Comparison of ENCODE assay signal across 16 cellular contexts in the genomic region with DNA sequence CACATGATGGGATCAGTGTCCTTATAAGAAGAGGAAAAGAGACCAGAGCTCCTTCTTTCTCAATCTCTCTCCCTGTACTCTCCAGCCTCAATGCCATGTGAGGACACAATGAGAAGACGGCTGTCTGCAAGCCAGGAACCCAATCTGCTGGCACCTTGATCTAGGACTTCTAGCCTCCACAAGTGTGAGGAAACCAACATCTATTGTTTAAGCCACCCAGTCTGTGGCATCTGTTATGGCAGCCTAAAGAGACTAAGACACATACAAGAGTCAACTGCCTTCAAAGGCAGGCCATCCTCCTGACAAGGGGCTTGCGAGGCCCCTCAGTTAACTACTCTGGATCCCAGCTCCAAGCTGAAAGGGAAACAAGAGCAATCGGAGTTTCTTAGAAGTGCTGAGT.
A peak's percentile ranks its signal among the peaks of the same experiment; 100 is the strongest.
DNase-seq lines count a peak whose midpoint lies in the region; ATAC-seq and TF ChIP-seq lines count a peak whose summit lies in the region.
"Had no signal": no experiment of that assay in that cellular context is flagged by ENCODE, and none has a peak within 500 bp of the region (broad histone marks: within the 10 kb centered on the region; RNA-seq: fewer than 3 reads in every experiment).

No MANE protein-coding gene starts in this region.

- H3K36me3 Mint-ChIP-seq in CD4-positive, CD25-positive, alpha-beta regulatory T cell, result peaks cover 46% of the 10 kb centered on the region
- peaks cover 0 to 77% (median 28%) of the 10 kb centered on the region in 3 donors for H3K36me3 Mint-ChIP-seq in CD8-positive, alpha-beta memory T cell

- H3K27ac Mint-ChIP-seq in CD4-positive, CD25-positive, alpha-beta regulatory T cell, result peak overlapping the region; percentile 70 to 93 (median 91)
- peak overlapping the region; percentile 27 to 91 (median 78) for H3K27ac Mint-ChIP-seq in CD8-positive, alpha-beta memory T cell
- H3K27ac Mint-ChIP-seq: dendritic cell treated with granulocyte-macrophage colony-stimulating factor and Interleukin-4, amounts not matched to agents 40 ng/mL and 50 ng/mL, for 4 days had no signal

- no peaks in the 10 kb centered on the region for H3K27me3 ChIP-seq in CD4-positive, CD25-positive, alpha-beta regulatory T cell (ENCODE audit: control insufficient read depth, insufficient read depth, low read length)
- no peaks in the 10 kb centered on the region for H3K27me3 ChIP-seq in CD8-positive, alpha-beta memory T cell (ENCODE audit: insufficient read depth, low read length, poor library complexity, severe bottlenecking)
- no peaks in the 10 kb centered on the region for H3K27me3 ChIP-seq in effector memory CD4-positive, alpha-beta T cell (replicated peaks; ENCODE audit: control insufficient read depth, insufficient read depth, low read length, poor library complexity, severe bottlenecking)
- H3K27me3 ChIP-seq in neutrophil, result no peaks in the 10 kb centered on the region
- H3K27me3 ChIP-seq: breast epithelium, gastroesophageal sphincter, right lobe of liver had no signal

- H3K36me3 ChIP-seq in CD4-positive, CD25-positive, alpha-beta regulatory T cell (ENCODE audit: control insufficient read depth, insufficient read depth, low read length), result peaks cover 57% of the 10 kb centered on the region
- H3K36me3 ChIP-seq in CD8-positive, alpha-beta memory T cell (ENCODE audit: insufficient read depth, low read length), result peaks cover 5% of the 10 kb centered on the region
- H3K36me3 ChIP-seq in effector memory CD4-positive, alpha-beta T cell (ENCODE audit: control insufficient read depth, insufficient read depth, low read length), result peaks cover 18% of the 10 kb centered on the region
- H3K36me3 ChIP-seq in neutrophil, result peaks cover 6% of the 10 kb centered on the region
- H3K36me3 ChIP-seq: breast epithelium, gastroesophageal sphincter, right lobe of liver had no signal

- H3K4me3 Mint-ChIP-seq in CD4-positive, CD25-positive, alpha-beta regulatory T cell, result no peak overlapping the region
- peak overlapping the region in 1 of 7 donors; percentile 8 for H3K4me3 Mint-ChIP-seq in CD8-positive, alpha-beta memory T cell
- H3K4me3 Mint-ChIP-seq: dendritic cell treated with granulocyte-macrophage colony-stimulating factor and Interleukin-4, amounts not matched to agents 40 ng/mL and 50 ng/mL, for 4 days had no signal

- TF ChIP-seq CTCF in neutrophil (IDR thresholded peaks at IDR 0.05), result no peak

- no peak for ATAC-seq in CD4-positive, CD25-positive, alpha-beta regulatory T cell (ENCODE audit: low read depth in 2 of 2)
- ATAC-seq in GM19455 (IDR thresholded peaks at IDR 0.05; ENCODE audit: unreplicated experiment) (no peak), Right ventricle myocardium inferior (no peak)
- ATAC-seq: activated naive CD4-positive, alpha-beta T cell treated with anti-CD3 and anti-CD28 coated beads, Interleukin-2, amount 50 U/mL, for 72 hours; gastroesophageal sphincter; right lobe of liver had no signal

- peaks cover 88% of the 10 kb centered on the region for H3K4me1 ChIP-seq in CD4-positive, CD25-positive, alpha-beta regulatory T cell (ENCODE audit: control insufficient read depth, insufficient read depth, low read length, poor library complexity, severe bottlenecking)
- H3K4me1 ChIP-seq in CD8-positive, alpha-beta memory T cell (ENCODE audit: insufficient read depth, low read length), result peaks cover 59% of the 10 kb centered on the region
- H3K4me1 ChIP-seq in effector memory CD4-positive, alpha-beta T cell (ENCODE audit: control insufficient read depth, insufficient read depth, low read length, poor library complexity, severe bottlenecking), result peaks cover 30% of the 10 kb centered on the region
- peaks cover 99 to 100% of the 10 kb centered on the region in 2 experiments for H3K4me1 ChIP-seq in neutrophil (ENCODE audit: control insufficient read depth in 1 of 2, insufficient read depth in 1 of 2, low read depth in 1 of 2, low read length in 1 of 2)

- CTCF ChIA-PET in CD8-positive, alpha-beta memory T cell (lab: Charles Lee), result interaction anchor here (1.0 kb wide), 1 partner anchor 11 kb away, joined by 4 read pairs; no protein-coding TSS in a partner anchor

- no peak for DNase-seq in CD4-positive, CD25-positive, alpha-beta regulatory T cell
- DNase-seq in CD8-positive, alpha-beta memory T cell, result no peak
- no peak for DNase-seq in effector memory CD4-positive, alpha-beta T cell
- DNase-seq in NCI-H2171 (lab: John Stamatoyannopoulos, UW) (no peak), Right ventricle myocardium inferior (ENCODE audit: missing footprints) (no peak)
- DNase-seq: GM23248, left cardiac atrium, NCI-H1417 treated with DMSO at 0.1 percent for 48 hours, NCI-H69, right lobe of liver had no signal

- POLR2A ChIA-PET in CD8-positive, alpha-beta memory T cell (lab: Charles Lee), result no interaction called here

- no peaks in the 10 kb centered on the region for H3K27me3 Mint-ChIP-seq in CD4-positive, CD25-positive, alpha-beta regulatory T cell
- no peaks in the 10 kb centered on the region for H3K27me3 Mint-ChIP-seq in CD8-positive, alpha-beta memory T cell

- no peaks in the 10 kb centered on the region for H3K9me3 Mint-ChIP-seq in CD4-positive, CD25-positive, alpha-beta regulatory T cell
- no peaks in the 10 kb centered on the region for H3K9me3 Mint-ChIP-seq in CD8-positive, alpha-beta memory T cell
- H3K9me3 Mint-ChIP-seq: activated naive CD4-positive, alpha-beta T cell treated with anti-CD3 and anti-CD28 coated beads, Interleukin-2, amount 50 U/mL, for 72 hours; dendritic cell treated with granulocyte-macrophage colony-stimulating factor and Interleukin-4, amounts not matched to agents 40 ng/mL and 50 ng/mL, for 4 days had no signal

- intact Hi-C loops in Right ventricle myocardium inferior (cut with DNase I), result no loop called here

- H3K9me3 ChIP-seq in CD4-positive, CD25-positive, alpha-beta regulatory T cell (ENCODE audit: control insufficient read depth in 2 of 2, low read length in 2 of 2), result no peaks in the 10 kb centered on the region
- H3K9me3 ChIP-seq in CD8-positive, alpha-beta memory T cell (ENCODE audit: low read length), result no peaks in the 10 kb centered on the region
- H3K9me3 ChIP-seq in effector memory CD4-positive, alpha-beta T cell (ENCODE audit: control insufficient read depth, low read length), result no peaks in the 10 kb centered on the region
- H3K9me3 ChIP-seq in neutrophil, result no peaks in the 10 kb centered on the region
- H3K9me3 ChIP-seq: breast epithelium, gastroesophageal sphincter, right lobe of liver had no signal

- H3K4me1 Mint-ChIP-seq in CD4-positive, CD25-positive, alpha-beta regulatory T cell, result peaks cover 30 to 96% (median 74%) of the 10 kb centered on the region in 4 donors
- peaks cover 74 to 98% (median 96%) of the 10 kb centered on the region in 3 donors for H3K4me1 Mint-ChIP-seq in CD8-positive, alpha-beta memory T cell

- peak overlapping the region; percentile 96 for H3K27ac ChIP-seq in CD4-positive, CD25-positive, alpha-beta regulatory T cell (ENCODE audit: insufficient read depth, low read length, poor library complexity, severe bottlenecking)
- H3K27ac ChIP-seq in CD8-positive, alpha-beta memory T cell (ENCODE audit: low read depth, low read length), result no peak overlapping the region
- peak overlapping the region; percentile 30 for H3K27ac ChIP-seq in effector memory CD4-positive, alpha-beta T cell (ENCODE audit: insufficient read depth, low read length, poor library complexity, severe bottlenecking)
- H3K27ac ChIP-seq in neutrophil, result peak overlapping the region; percentile 95
- H3K27ac ChIP-seq: breast epithelium, gastroesophageal sphincter, GM23248 had no signal

- H3K4me3 ChIP-seq in CD4-positive, CD25-positive, alpha-beta regulatory T cell (ENCODE audit: low read depth, low read length), result no peak overlapping the region
- no peak overlapping the region for H3K4me3 ChIP-seq in CD8-positive, alpha-beta memory T cell (ENCODE audit: low read length)
- H3K4me3 ChIP-seq in effector memory CD4-positive, alpha-beta T cell (ENCODE audit: insufficient read depth, low read depth, low read length, poor library complexity, severe bottlenecking), result no peak overlapping the region
- peak overlapping the region in 1 of 2 experiments; percentile 3 for H3K4me3 ChIP-seq in neutrophil (ENCODE audit: low read depth in 1 of 2, low read length in 1 of 2)
- H3K4me3 ChIP-seq: breast epithelium, gastroesophageal sphincter, GM23248, right lobe of liver had no signal
